ENCODE assay signal across 9 cellular contexts in the genomic region with DNA sequence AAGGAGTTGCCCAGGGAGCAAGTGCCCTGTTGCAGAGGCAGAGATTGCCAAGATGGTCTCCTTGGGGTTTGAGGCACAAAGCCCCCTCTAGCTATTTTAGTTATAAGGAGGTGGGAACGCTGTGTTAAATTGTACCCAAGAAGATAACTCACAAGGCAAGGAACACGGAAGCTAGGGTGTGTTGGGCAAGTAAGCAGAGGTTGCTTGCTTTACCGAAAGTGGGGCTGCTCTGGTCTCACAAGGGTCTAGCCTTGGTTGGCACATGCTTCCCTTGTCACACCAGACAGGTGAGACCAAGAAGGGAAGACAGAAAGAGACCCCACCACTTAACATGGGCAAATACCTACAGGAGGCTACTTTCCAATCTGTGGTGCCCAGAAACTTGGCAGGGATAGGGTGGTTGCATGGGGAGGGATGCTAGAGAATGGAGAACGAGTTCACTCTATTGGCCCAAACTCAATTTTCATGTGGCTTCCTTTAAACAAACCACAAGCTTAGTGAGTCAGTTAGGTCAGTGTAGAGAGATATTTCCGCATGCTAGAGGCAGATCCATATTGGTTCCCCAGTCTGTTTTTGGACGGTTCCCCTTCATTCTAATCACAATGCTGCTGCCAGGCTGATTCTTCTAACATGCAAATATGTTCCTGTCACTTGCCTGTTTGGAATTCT. TPM values are rescaled to one million over a fixed set of nuclear protein-coding genes. Genes with fewer than 3 reads are reported as not detected.
DNase-seq lines count a peak whose midpoint lies in the region; TF ChIP-seq lines count a peak whose summit lies in the region.
"Had no signal": no experiment of that assay in that cellular context is flagged by ENCODE, and none has a peak within 500 bp of the region (broad histone marks: within the 10 kb centered on the region; RNA-seq: fewer than 3 reads in every experiment).

No MANE protein-coding gene starts in this region.

- no peaks in the 10 kb centered on the region for H3K9me3 ChIP-seq in transverse colon

- H3K4me3 ChIP-seq in astrocyte of the cerebellum (ENCODE audit: low read depth, low read length) (no peak overlapping the region), transverse colon (no peak overlapping the region)

- TF ChIP-seq EP300 in transverse colon (IDR thresholded peaks at IDR 0.05; ENCODE audit: low read depth) = no peak

- in situ Hi-C loops in astrocyte of the cerebellum (cut with HindIII; ENCODE audit: low sequenced_read_pairs) = no loop called here
- in situ Hi-C loops in transverse colon (cut with MboI; ENCODE audit: low pct_ligation_motif_present in 1 of 4, low pct_unique_long_range_greater_than_20kb in 1 of 4, low sequenced_read_pairs in 3 of 4) = no loop called here

- 73 to 82% methylated on average over 4 to 6 of the region's 6 CpGs for WGBS in transverse colon (ENCODE audit: low coverage in 1 of 2), 2 donors

- DNase-seq in CMK (ENCODE audit: low read depth) (peak; percentile 38), HT1080 (ENCODE audit: low read depth) (peak; percentile 71), astrocyte of the cerebellum (ENCODE audit: low read depth) (peak; percentile 76), kidney tubule cell (ENCODE audit: low spot score) (peak; percentile 8), RKO (ENCODE audit: low spot score) (no peak), NCI-H1694 treated with DMSO at 0.1 percent for 48 hours (lab: John Stamatoyannopoulos, UW) (no peak), transverse colon (no peak)
- no peak for DNase-seq in stimulated activated CD4-positive, alpha-beta T cell treated with anti-CD3 and anti-CD28 coated beads, Interleukin-2, amount 100 ng/mL, for 24 hours
- DNase-seq: hypothalamus had no signal

- intact Hi-C loops in transverse colon (cut with DNase I; ENCODE audit: low total_unique reads) = no loop called here

- H3K27me3 ChIP-seq in transverse colon = no peaks in the 10 kb centered on the region

- no peak for TF ChIP-seq CTCF in astrocyte of the cerebellum (IDR thresholded peaks at IDR 0.05; ENCODE audit: low read depth, low read length, missing control alignments)
- no peak for TF ChIP-seq CTCF in transverse colon (IDR thresholded peaks at IDR 0.05)

- no peaks in the 10 kb centered on the region for H3K36me3 ChIP-seq in transverse colon

- TF ChIP-seq POLR2A in transverse colon (IDR thresholded peaks at IDR 0.05) = no peak

- peaks cover 0 to 23% (median 10%) of the 10 kb centered on the region in 4 donors for H3K4me1 ChIP-seq in transverse colon

- no peak overlapping the region for H3K27ac ChIP-seq in transverse colon

RNA-seq across cellular contexts. Expression of a gene that starts 42.4 kb away (rescaled TPM):
- 2.6 and 7.1 TPM in 2 replicates for total RNA-seq in HT1080 (2014; rRNA removed; shearing (Covaris generic))
- polyA plus RNA-seq in HT1080 (2015; cell fraction: cytosol; rRNA removed) = 17.2 and 17.6 TPM in 2 replicates
- polyA plus RNA-seq in HT1080 (2015; cell fraction: nucleus; rRNA removed) = 44.0 and 49.8 TPM in 2 replicates
- 100 to 1,000 TPM in 1 of 4 donors, 10 to 100 TPM in 3; 45.3 to 133 (median 50.4) TPM for total RNA-seq in transverse colon

Comparison
In these comparisons a context has a peak if more than half of its experiments do, and no peak if none do; other contexts are left out.
1. DNase-seq: peak in CMK (single experiment), HT1080 (single experiment), astrocyte of the cerebellum (single experiment) and kidney tubule cell (single experiment); none in RKO (single experiment), NCI-H1694 treated with DMSO at 0.1 percent for 48 hours (single experiment), stimulated activated CD4-positive, alpha-beta T cell treated with anti-CD3 and anti-CD28 coated beads, Interleukin-2, amount 100 ng/mL, for 24 hours (0 of 2) and transverse colon (single experiment).